ENCODE assay signal across 12 cellular contexts in genomic region chr12:26032719-26033241, GRCh38.
DNase-seq lines count a peak whose midpoint lies in the region; TF ChIP-seq lines count a peak whose summit lies in the region.
"Had no signal": no experiment of that assay in that cellular context is flagged by ENCODE, and none has a peak within 500 bp of the region (broad histone marks: within the 10 kb centered on the region; RNA-seq: fewer than 3 reads in every experiment).

No MANE protein-coding gene starts in this region.

- H3K27me3 ChIP-seq in ACC112 (ENCODE audit: insufficient read depth, low read length), result no peaks in the 10 kb centered on the region
- no peaks in the 10 kb centered on the region for H3K27me3 ChIP-seq in PC-9 (ENCODE audit: insufficient read depth, low read depth)
- H3K27me3 ChIP-seq in sigmoid colon, result no peaks in the 10 kb centered on the region

- H3K9me3 ChIP-seq in PC-9 (ENCODE audit: insufficient read depth, low read depth), result no peaks in the 10 kb centered on the region
- H3K9me3 ChIP-seq in sigmoid colon, result no peaks in the 10 kb centered on the region

- H3F3A ChIP-seq in PC-9 (ENCODE audit: insufficient read depth, low read depth), result peaks cover 12% of the 10 kb centered on the region

- intact Hi-C loops in PC-9 (cut with micrococcal nuclease; ENCODE audit: unreplicated experiment), result loop anchor here (5.0 to 10.0 kb wide), 3 partner anchors 65 to 662 kb away; no protein-coding TSS in a partner anchor
- intact Hi-C loops in sigmoid colon (cut with DNase I), result loop anchor here (10.0 kb wide), 2 partner anchors 208 to 448 kb away; no protein-coding TSS in a partner anchor

- H3K9me2 ChIP-seq in PC-9 (ENCODE audit: insufficient read depth), result no peaks in the 10 kb centered on the region

- H3K4me1 ChIP-seq in ACC112 (ENCODE audit: control insufficient read depth, insufficient read depth, low read length, unreplicated experiment), result peaks cover 50% of the 10 kb centered on the region
- H3K4me1 ChIP-seq in PC-9 (replicated peaks; ENCODE audit: insufficient read depth), result peaks cover 24% of the 10 kb centered on the region
- peaks cover 0 to 82% (median 66%) of the 10 kb centered on the region in 4 donors for H3K4me1 ChIP-seq in sigmoid colon

- no peaks in the 10 kb centered on the region for H3K36me3 ChIP-seq in ACC112 (ENCODE audit: insufficient read depth, low read length)
- H3K36me3 ChIP-seq in PC-9 (ENCODE audit: low read depth), result no peaks in the 10 kb centered on the region
- no peaks in the 10 kb centered on the region for H3K36me3 ChIP-seq in sigmoid colon

- no peak for TF ChIP-seq EP300 in sigmoid colon (IDR thresholded peaks at IDR 0.05)

- no peaks in the 10 kb centered on the region for H4K20me1 ChIP-seq in PC-9 (ENCODE audit: insufficient read depth)

- POLR2A ChIA-PET in PC-9 (lab: Charles Lee; ENCODE audit: unreplicated experiment), result no interaction called here

- BruUV-seq in PC-9 (replicated peaks; lab: Mats Ljungman, UMichigan), result no TSS peak

- TF ChIP-seq POLR2A in sigmoid colon (IDR thresholded peaks at IDR 0.05), result no peak

- H2AFZ ChIP-seq in ACC112 (ENCODE audit: low read length, unreplicated experiment) (no peak overlapping the region), PC-9 (no peak overlapping the region)

- H3K27ac ChIP-seq in ACC112 (ENCODE audit: low read depth, low read length) (peak overlapping the region; percentile 56), PC-9 (0 out of 2 replicates have a peak overlapping the region, but pooled peaks have one; percentile 2), sigmoid colon (peak overlapping the region in 2 of 4 donors; percentile 54 to 68)

- DNase-seq in GM03348 (ENCODE audit: low spot score) (peak; percentile 24), PC-9 (peak in 1 of 2 experiments; percentile 45), fibroblast of peridontal ligament (ENCODE audit: extremely low read depth) (peak; percentile 58), MV-4-11 (lab: John Stamatoyannopoulos, UW) (no peak), T1000 (lab: John Stamatoyannopoulos, UW) (no peak), NCI-H2196 (lab: John Stamatoyannopoulos, UW; ENCODE audit: unreplicated experiment) (no peak), sigmoid colon (no peak)
- DNase-seq: activated CD4-positive, alpha-beta T cell treated with anti-CD3 and anti-CD28 coated beads, Interleukin-2, amount 50 U/mL, for 1 hour; activated effector memory CD4-positive, alpha-beta T cell treated with anti-CD3 and anti-CD28 coated beads, Interleukin-2, amount 50 U/mL, for 16 hours; C1 segment of cervical spinal cord; stimulated activated CD4-positive, alpha-beta T cell treated with anti-CD3 and anti-CD28 coated beads, Interleukin-1b, Interleukin-23, amount 100 ng/mL, for 48 hours had no signal

- no peak for TF ChIP-seq CTCF in PC-9 (conservative IDR thresholded peaks at IDR 0.05)
- no peak for TF ChIP-seq CTCF in sigmoid colon (IDR thresholded peaks at IDR 0.05)

- 19 to 63% methylated on average over 1 of the region's 1 CpG for WGBS in sigmoid colon, 2 donors

- CTCF ChIA-PET in PC-9 (lab: Charles Lee), result interaction anchor here (0.6 to 1.2 kb wide), 2 partner anchors 59 to 178 kb away, joined by 3 to 5 read pairs; no protein-coding TSS in a partner anchor

- no peak overlapping the region for H3K4me3 ChIP-seq in ACC112 (ENCODE audit: low read depth, low read length)
- H3K4me3 ChIP-seq in PC-9, result no peak overlapping the region
- no peak overlapping the region for H3K4me3 ChIP-seq in sigmoid colon

- no peak overlapping the region for H3K4me2 ChIP-seq in PC-9

- peaks cover 61% of the 10 kb centered on the region for H3K79me2 ChIP-seq in ACC112 (ENCODE audit: control insufficient read depth, insufficient read depth, low read length, unreplicated experiment)
- peaks cover 37% of the 10 kb centered on the region for H3K79me2 ChIP-seq in PC-9 (ENCODE audit: low read depth)

Comparison
In these comparisons a context has a peak if more than half of its experiments do, and no peak if none do; other contexts are left out.
1. DNase-seq: peak in GM03348 (single experiment) and fibroblast of peridontal ligament (single experiment); none in MV-4-11 (single experiment), T1000 (single experiment), NCI-H2196 (single experiment) and sigmoid colon (single experiment).